Comparison of ENCODE assay signal across 11 cellular contexts in genomic region chr1:41319803-41320711, GRCh38. TPM values are rescaled to one million over a fixed set of nuclear protein-coding genes. Genes with fewer than 3 reads are reported as not detected.
A peak's percentile ranks its signal among the peaks of the same experiment; 100 is the strongest.
DNase-seq lines count a peak whose midpoint lies in the region; ATAC-seq and TF ChIP-seq lines count a peak whose summit lies in the region.
"Had no signal": no experiment of that assay in that cellular context is flagged by ENCODE, and none has a peak within 500 bp of the region (broad histone marks: within the 10 kb centered on the region; RNA-seq: fewer than 3 reads in every experiment).

No MANE protein-coding gene starts in this region.

- H3K27ac ChIP-seq in body of pancreas (peak overlapping the region in 2 of 4 donors; percentile 29 to 69), tibial artery (peak overlapping the region; percentile 32 to 79)
- H3K27ac ChIP-seq: HL-60 had no signal

- 49 to 59% methylated on average over 11 to 12 of the region's 12 CpGs for WGBS in body of pancreas, 2 donors

- peak; percentile 63 for ATAC-seq in body of pancreas

- H3K4me3 ChIP-seq in body of pancreas: no peak overlapping the region
- H3K4me3 ChIP-seq in tibial artery: no peak overlapping the region

- TF ChIP-seq POLR2A in body of pancreas (IDR thresholded peaks at IDR 0.05): no peak

- no peaks in the 10 kb centered on the region for H3K36me3 ChIP-seq in body of pancreas (replicated peaks in 1 of 2; ENCODE audit: insufficient read depth in 1 of 2, low read depth in 2 of 2)
- H3K36me3 ChIP-seq in tibial artery: no peaks in the 10 kb centered on the region

- TF ChIP-seq CTCF in body of pancreas (IDR thresholded peaks at IDR 0.05) (no peak), tibial artery (IDR thresholded peaks at IDR 0.05) (no peak)

- H3K9me3 ChIP-seq in body of pancreas (no peaks in the 10 kb centered on the region), tibial artery (no peaks in the 10 kb centered on the region)

- H3K27me3 ChIP-seq in body of pancreas (no peaks in the 10 kb centered on the region), tibial artery (no peaks in the 10 kb centered on the region)

- intact Hi-C loops in body of pancreas (cut with DNase I): no loop called here
- intact Hi-C loops in tibial artery (cut with DNase I; ENCODE audit: low total_unique reads): no loop called here

- H3K4me1 ChIP-seq in body of pancreas: peaks cover 22% of the 10 kb centered on the region
- H3K4me1 ChIP-seq in tibial artery: peaks cover 0 to 21% (median 18%) of the 10 kb centered on the region in 4 donors

- peak; percentile 80 to 92 for DNase-seq in NCI-H524 (lab: John Stamatoyannopoulos, UW)
- DNase-seq in body of pancreas: peak; percentile 45 to 83 (median 52)
- peak; percentile 80 for DNase-seq in myocyte (ENCODE audit: low read depth)
- peak; percentile 52 to 84 for DNase-seq in tibial artery
- DNase-seq in DMS79 treated with DMSO at 0.1 percent for 48 hours (lab: John Stamatoyannopoulos, UW): no peak
- no peak for DNase-seq in activated T-cell treated with anti-CD3 and anti-CD28 coated beads, Interleukin-2, amount 50 U/mL, for 48 hours
- no peak for DNase-seq in effector CD4-positive, alpha-beta T cell
- DNase-seq: amygdala; CD4-positive, alpha-beta T cell; GOT3 had no signal

RNA-seq across cellular contexts. Expression of gene FOXO6, which starts 41.2 kb away (rescaled TPM):
- total RNA-seq in body of pancreas (1 to 10 TPM; 1.0 to 2.3 TPM), myocyte (16.0 and 28.9 TPM in 2 replicates)
- polyA plus RNA-seq in myocyte (2012): 11.4 TPM

Comparison
In these comparisons a context has a peak if more than half of its experiments do, and no peak if none do; other contexts are left out.
1. DNase-seq: peak in NCI-H524 (2 of 2), body of pancreas (4 of 4), myocyte (single experiment) and tibial artery (2 of 2); none in DMS79 treated with DMSO at 0.1 percent for 48 hours (single experiment), activated T-cell treated with anti-CD3 and anti-CD28 coated beads, Interleukin-2, amount 50 U/mL, for 48 hours (0 of 2) and effector CD4-positive, alpha-beta T cell (single experiment).